22 cellular contexts compared by ENCODE assay signal in the genomic region with DNA sequence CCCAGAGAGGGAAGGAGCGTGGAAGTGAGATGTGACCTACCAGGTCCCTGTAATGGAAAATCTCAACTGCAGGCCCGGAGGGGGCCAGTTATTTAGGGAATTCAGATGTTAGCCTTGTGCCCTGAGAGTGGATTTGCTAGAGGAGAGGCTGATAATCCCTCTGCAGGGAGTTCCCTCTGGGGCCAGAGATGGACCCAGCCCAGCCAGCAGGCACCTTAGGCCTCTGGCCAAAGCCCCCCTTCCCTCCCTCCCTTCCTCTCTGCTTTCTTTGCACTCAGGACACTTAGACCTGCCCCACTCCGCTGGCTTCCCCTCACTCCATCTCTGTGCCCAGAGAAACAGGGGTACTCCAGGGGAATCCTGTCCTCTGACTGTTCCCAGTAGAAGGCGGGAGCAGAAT. TPM values are rescaled to one million over a fixed set of nuclear protein-coding genes. Genes with fewer than 3 reads are reported as not detected.
A peak's percentile ranks its signal among the peaks of the same experiment; 100 is the strongest.
DNase-seq lines count a peak whose midpoint lies in the region; ATAC-seq, FAIRE-seq and TF ChIP-seq lines count a peak whose summit lies in the region.
"Had no signal": no experiment of that assay in that cellular context is flagged by ENCODE, and none has a peak within 500 bp of the region (broad histone marks: within the 10 kb centered on the region; RNA-seq: fewer than 3 reads in every experiment).

No MANE protein-coding gene starts in this region.

- intact Hi-C loops in left ventricle myocardium superior (cut with micrococcal nuclease) (no loop called here), lower leg skin (cut with DNase I; ENCODE audit: low total_unique reads) (no loop called here)

- CTCF ChIA-PET in A549 (lab: Yijun Ruan, JAX) = interaction anchor here (0.6 to 23.7 kb wide), 5 partner anchors 8 to 138 kb away, joined by 3 to 222 read pairs (median 6); partner anchors contain the start of gene CASQ1

- H3K4me2 ChIP-seq in A549 (no peak overlapping the region), osteoblast (ENCODE audit: insufficient read depth, low read length) (no peak overlapping the region)

- 86% methylated on average over 4 of the region's 4 CpGs for WGBS in A549 (ENCODE audit: missing lambda C conversion rate)
- WGBS in lower leg skin, 2 donors = 78 to 83% methylated on average over 4 of the region's 4 CpGs

- H3K9me3 ChIP-seq in A549 (no peaks in the 10 kb centered on the region), osteoblast (ENCODE audit: low read depth, low read length) (no peaks in the 10 kb centered on the region)

- no peaks in the 10 kb centered on the region for H3K36me3 Mint-ChIP-seq in brain
- H3K36me3 Mint-ChIP-seq in chondrocyte (ENCODE audit: low read depth) = no peaks in the 10 kb centered on the region
- H3K36me3 Mint-ChIP-seq: type B pancreatic cell had no signal

- H3K9me3 Mint-ChIP-seq in brain = no peaks in the 10 kb centered on the region
- no peaks in the 10 kb centered on the region for H3K9me3 Mint-ChIP-seq in chondrocyte (ENCODE audit: low read depth)
- H3K9me3 Mint-ChIP-seq: activated T-cell treated with anti-CD3 and anti-CD28 coated beads, Interleukin-2, amount 50 U/mL, for 24 hours; effector memory CD8-positive, alpha-beta T cell; type B pancreatic cell had no signal

- no peaks in the 10 kb centered on the region for H4K20me1 ChIP-seq in osteoblast (ENCODE audit: insufficient read depth, low read length)

- H3K4me1 Mint-ChIP-seq in brain (peaks cover 94% of the 10 kb centered on the region), chondrocyte (ENCODE audit: low read depth) (peaks cover 48% of the 10 kb centered on the region)

- TF ChIP-seq EP300 in A549 (IDR thresholded peaks at IDR 0.05) = no peak

- H3K27me3 ChIP-seq in osteoblast (ENCODE audit: insufficient read depth, low read length) = peaks cover 23% of the 10 kb centered on the region

- H3K27ac Mint-ChIP-seq in brain = peak overlapping the region; percentile 16 to 83 (median 79)
- no peak overlapping the region for H3K27ac Mint-ChIP-seq in chondrocyte (ENCODE audit: unreplicated experiment)
- H3K27ac Mint-ChIP-seq: activated T-cell treated with anti-CD3 and anti-CD28 coated beads, Interleukin-2, amount 50 U/mL, for 24 hours; effector memory CD8-positive, alpha-beta T cell; type B pancreatic cell had no signal

- TF ChIP-seq POLR2A in A549 (IDR thresholded peaks at IDR 0.05; ENCODE audit: low read length) (no peak), lower leg skin (IDR thresholded peaks at IDR 0.05) (no peak)

- no peak for FAIRE-seq in A549 (lab: Jason Lieb, UNC)
- FAIRE-seq: A204.1, GM18507 had no signal

- H3K4me1 ChIP-seq in A549 (peaks cover 33% of the 10 kb centered on the region), osteoblast (ENCODE audit: insufficient read depth, low read length) (no peaks in the 10 kb centered on the region)
- H3K4me1 ChIP-seq: parathyroid adenoma had no signal

- H3K27ac ChIP-seq in A549 = peak overlapping the region; percentile 35 to 78; a peak in 5 of 6 replicates
- no peak overlapping the region for H3K27ac ChIP-seq in osteoblast (ENCODE audit: low read depth, low read length)
- H3K27ac ChIP-seq: parathyroid adenoma had no signal

- no peak for DNase-seq in A549 (ENCODE audit: low read depth in 1 of 2, low spot score in 1 of 2)
- DNase-seq in left ventricle myocardium superior = peak; percentile 48
- DNase-seq in osteoblast (ENCODE audit: insufficient read length, low spot score, missing footprints) = peak; percentile 57
- DNase-seq in chondrocyte (ENCODE audit: low spot score) = no peak
- DNase-seq in lower leg skin (ENCODE audit: low spot score in 2 of 2) = no peak
- DNase-seq in NCI-H187 (lab: John Stamatoyannopoulos, UW) = no peak
- DNase-seq: activated CD4-positive, alpha-beta T cell treated with anti-CD3 and anti-CD28 coated beads, Interleukin-2, amount 50 U/mL, for 1 hour; activated naive CD4-positive, alpha-beta T cell treated with anti-CD3 and anti-CD28 coated beads, Interleukin-2, amount 50 U/mL, for 16 hours; activated T-cell treated with anti-CD3 and anti-CD28 coated beads, Interleukin-2, amount 50 U/mL, for 24 hours; effector memory CD8-positive, alpha-beta T cell; HCEC 1CT; Karpas-422; NCI-H1092 treated with DMSO at 0.1 percent for 48 hours; NCI-H526 treated with DMSO at 0.1 percent for 48 hours had no signal

- TF ChIP-seq RAD21 in A549 (conservative IDR thresholded peaks at IDR 0.05 in 1 of 2, IDR thresholded peaks at IDR 0.05 in 1 of 2) = no peak

- peak overlapping the region in 1 of 5 experiments; percentile 23 for H3K4me3 Mint-ChIP-seq in brain
- H3K4me3 Mint-ChIP-seq in chondrocyte (ENCODE audit: unreplicated experiment) = no peak overlapping the region
- H3K4me3 Mint-ChIP-seq: activated T-cell treated with anti-CD3 and anti-CD28 coated beads, Interleukin-2, amount 50 U/mL, for 24 hours; effector memory CD8-positive, alpha-beta T cell; type B pancreatic cell had no signal

- POLR2A ChIA-PET in A549 (lab: Yijun Ruan, JAX) = interaction anchor here (0.5 kb wide), 1 partner anchor 145 kb away, joined by 3 read pairs; no protein-coding TSS in a partner anchor

- ATAC-seq in A549 (0 out of 6 replicates have a peak, but pooled peaks of 1 of the 2 experiments have one; percentile 9), left ventricle myocardium superior (peak; percentile 28), GM19452 (IDR thresholded peaks at IDR 0.05; ENCODE audit: unreplicated experiment) (no peak)
- ATAC-seq: effector memory CD8-positive, alpha-beta T cell; left lobe of liver had no signal

- H3K79me2 ChIP-seq in osteoblast (ENCODE audit: insufficient read depth, low read length) = no peaks in the 10 kb centered on the region
- H3K79me2 ChIP-seq: parathyroid adenoma had no signal

- no peak for TF ChIP-seq CTCF in A549 (IDR thresholded peaks at IDR 0.05)
- no peak for TF ChIP-seq CTCF in brain (conservative IDR thresholded peaks at IDR 0.05)
- TF ChIP-seq CTCF in osteoblast (IDR thresholded peaks at IDR 0.05; ENCODE audit: extremely low read depth, low read depth, low read length) = no peak
- no peak for TF ChIP-seq CTCF in chondrocyte (IDR thresholded peaks at IDR 0.05)
- no peak for TF ChIP-seq CTCF in lower leg skin (IDR thresholded peaks at IDR 0.05)

- H3K4me3 ChIP-seq in A549 = no peak overlapping the region
- H3K4me3 ChIP-seq in osteoblast (ENCODE audit: insufficient read depth, low read length) = no peak overlapping the region
- H3K4me3 ChIP-seq in lower leg skin (ENCODE audit: low read depth, poor library complexity, severe bottlenecking) = no peak overlapping the region

- H2AFZ ChIP-seq in osteoblast (ENCODE audit: low read length) = no peak overlapping the region
- H2AFZ ChIP-seq: parathyroid adenoma had no signal

- no peaks in the 10 kb centered on the region for H3K36me3 ChIP-seq in osteoblast (ENCODE audit: insufficient read depth, low read length)

- H3K27me3 Mint-ChIP-seq in brain (no peaks in the 10 kb centered on the region), chondrocyte (ENCODE audit: low read depth) (peaks cover 23% of the 10 kb centered on the region)

RNA-seq across cellular contexts. Expression of gene ATP1A2, which starts 1.5 kb away (rescaled TPM):
- polyA plus RNA-seq in A549 (2011; rRNA removed) (0.07 and 0.09 TPM in 2 replicates), A549 (2017; fragmentation: RNase III; extraction: RNeasy Plus Mini Kit Qiagen cat#74134 plus additional on column Dnase treatment) (0.10 to 0.13 TPM in 2 of 3 replicates, not detected in the other), brain (ENCODE audit: insufficient read depth, low read depth, low replicate concordance) (216 TPM)
- 0.04 and 0.07 TPM in 2 replicates for polyA plus RNA-seq in A549 (2012; cell fraction: cytosol; rRNA removed)
- polyA plus RNA-seq in A549 (2012; cell fraction: nucleus; rRNA removed) = 0.34 and 0.61 TPM in 2 replicates
- polyA minus RNA-seq in A549 (2011; rRNA and poly(A)+ RNA removed) = 0.70 and 0.92 TPM in 2 replicates
- total RNA-seq in left ventricle myocardium superior (243 TPM), osteoblast (0.72 and 1.2 TPM in 2 replicates), chondrocyte (1.3 to 3.9 TPM (median 2.9 TPM) in 3 replicates), lower leg skin (1 to 10 TPM; 1.1 to 5.8 (median 5.0) TPM)
- total RNA-seq: bronchial epithelial cell had no signal

RNA-seq across cellular contexts. Expression of gene IGSF8, which starts 15.7 kb away (rescaled TPM):
- polyA plus RNA-seq in A549 (2011; rRNA removed) = 7.3 and 8.3 TPM in 2 replicates
- polyA plus RNA-seq in A549 (2012; cell fraction: cytosol; rRNA removed) = 12.5 and 16.2 TPM in 2 replicates
- polyA plus RNA-seq in A549 (2012; cell fraction: nucleus; rRNA removed) = 34.3 and 45.1 TPM in 2 replicates
- polyA plus RNA-seq in A549 (2017; fragmentation: RNase III; extraction: RNeasy Plus Mini Kit Qiagen cat#74134 plus additional on column Dnase treatment) = 6.3 to 8.5 TPM (median 7.8 TPM) in 3 replicates
- polyA minus RNA-seq in A549 (2011; rRNA and poly(A)+ RNA removed) = 6.4 and 6.5 TPM in 2 replicates
- 111 TPM for polyA plus RNA-seq in brain (ENCODE audit: insufficient read depth, low read depth, low replicate concordance)
- total RNA-seq in left ventricle myocardium superior = 19.2 TPM
- total RNA-seq in osteoblast = 18.0 and 19.9 TPM in 2 replicates
- 19.5 to 27.3 TPM (median 25.3 TPM) in 3 replicates for total RNA-seq in chondrocyte
- 10 to 100 TPM; 44.5 to 74.5 (median 54.9) TPM for total RNA-seq in lower leg skin

RNA-seq across cellular contexts. Expression of gene KCNJ9, which starts 32.7 kb away (rescaled TPM):
- polyA plus RNA-seq in A549 (2011; rRNA removed) (not detected in 2 replicates), A549 (2017; fragmentation: RNase III; extraction: RNeasy Plus Mini Kit Qiagen cat#74134 plus additional on column Dnase treatment) (not detected in 3 replicates), brain (ENCODE audit: insufficient read depth, low read depth, low replicate concordance) (19.0 TPM)
- not detected in 2 replicates for polyA plus RNA-seq in A549 (2012; cell fraction: cytosol; rRNA removed)
- not detected in 2 replicates for polyA plus RNA-seq in A549 (2012; cell fraction: nucleus; rRNA removed)
- polyA minus RNA-seq in A549 (2011; rRNA and poly(A)+ RNA removed) = not detected in 2 replicates
- total RNA-seq in left ventricle myocardium superior (not detected), osteoblast (not detected in 2 replicates), chondrocyte (not detected in 3 replicates), lower leg skin (under 1 TPM in 1 of 4 donors, not detected in 3; 0.12 TPM)
- total RNA-seq: left lobe of liver had no signal

RNA-seq across cellular contexts. Expression of gene ATP1A4, which starts 37.3 kb away (rescaled TPM):
- polyA plus RNA-seq in A549 (2011; rRNA removed) = not detected in 2 replicates
- not detected in 2 replicates for polyA plus RNA-seq in A549 (2012; cell fraction: cytosol; rRNA removed)
- not detected in 2 replicates for polyA plus RNA-seq in A549 (2012; cell fraction: nucleus; rRNA removed)
- not detected in 3 replicates for polyA plus RNA-seq in A549 (2017; fragmentation: RNase III; extraction: RNeasy Plus Mini Kit Qiagen cat#74134 plus additional on column Dnase treatment)
- polyA minus RNA-seq in A549 (2011; rRNA and poly(A)+ RNA removed) = not detected in 2 replicates
- not detected for polyA plus RNA-seq in brain (ENCODE audit: insufficient read depth, low read depth, low replicate concordance)
- total RNA-seq in left ventricle myocardium superior = not detected
- total RNA-seq in osteoblast = not detected in 2 replicates
- total RNA-seq in chondrocyte = not detected in 3 replicates
- total RNA-seq in lower leg skin = under 1 TPM in 1 of 4 donors, not detected in 3; 0.32 TPM
- total RNA-seq: bronchial epithelial cell, left lobe of liver had no signal

RNA-seq across cellular contexts. Expression of gene KCNJ10, which starts 44.1 kb away (rescaled TPM):
- not detected in 2 replicates for polyA plus RNA-seq in A549 (2011; rRNA removed)
- polyA plus RNA-seq in A549 (2012; cell fraction: cytosol; rRNA removed) = not detected in 2 replicates
- 0.07 TPM in 1 of 2 replicates, not detected in the other for polyA plus RNA-seq in A549 (2012; cell fraction: nucleus; rRNA removed)
- 0.05 to 0.09 TPM (median 0.05 TPM) in 3 replicates for polyA plus RNA-seq in A549 (2017; fragmentation: RNase III; extraction: RNeasy Plus Mini Kit Qiagen cat#74134 plus additional on column Dnase treatment)
- polyA minus RNA-seq in A549 (2011; rRNA and poly(A)+ RNA removed) = not detected in 2 replicates
- polyA plus RNA-seq in brain (ENCODE audit: insufficient read depth, low read depth, low replicate concordance) = 79.9 TPM
- total RNA-seq in left ventricle myocardium superior = not detected
- total RNA-seq in osteoblast = not detected in 2 replicates
- total RNA-seq in chondrocyte = not detected in 3 replicates
- total RNA-seq in lower leg skin = not detected
- total RNA-seq: bronchial epithelial cell had no signal

Comparison
In these comparisons a context has a peak if more than half of its experiments do, and no peak if none do; other contexts are left out.
1. DNase-seq: peak in left ventricle myocardium superior (single experiment) and osteoblast (single experiment); none in A549 (0 of 2), chondrocyte (single experiment), lower leg skin (0 of 2) and NCI-H187 (0 of 2).
2. RNA of gene ATP1A2, which starts 1.5 kb away (total RNA-seq): 243 TPM in left ventricle myocardium superior (single experiment); 1.1 to 5.8 TPM in lower leg skin, 1.3 to 3.9 TPM in chondrocyte and 0.72 to 1.2 TPM in osteoblast; every median in the first group is over 10 times any median in the second.